8 cellular contexts compared by ENCODE assay signal in genomic region chr17:19513897-19514488, GRCh38. TPM values are rescaled to one million over a fixed set of nuclear protein-coding genes. Genes with fewer than 3 reads are reported as not detected.
A peak's percentile ranks its signal among the peaks of the same experiment; 100 is the strongest.
DNase-seq lines count a peak whose midpoint lies in the region; ATAC-seq, FAIRE-seq and TF ChIP-seq lines count a peak whose summit lies in the region.

No MANE protein-coding gene starts in this region.

- no peaks in the 10 kb centered on the region for H3K36me3 ChIP-seq in kidney (ENCODE audit: control insufficient read depth in 1 of 2, insufficient read depth in 2 of 2, low read length in 2 of 2)

- FAIRE-seq in kidney (lab: Jason Lieb, UNC): peak; percentile 89

- POLR2A ChIA-PET in activated B cell treated with CpG ODN at 0.5 μM for 24 hours (lab: Charles Lee): no interaction called here

- no peaks in the 10 kb centered on the region for H3K4me1 ChIP-seq in kidney (ENCODE audit: control insufficient read depth in 1 of 2, insufficient read depth in 1 of 2, low read depth in 1 of 2, low read length in 2 of 2)

- no peak overlapping the region for H3K4me3 ChIP-seq in kidney (ENCODE audit: low read length in 2 of 2)

- H3K27ac ChIP-seq in kidney (ENCODE audit: low read depth in 2 of 2, low read length in 2 of 2): no peak overlapping the region

- intact Hi-C loops in activated B cell treated with CpG ODN at 0.5 μM for 24 hours (cut with micrococcal nuclease): loop anchor here (1.0 to 5.0 kb wide), 4 partner anchors 152 to 603 kb away; partner anchors contain the start of gene B9D1
- intact Hi-C loops in kidney (cut with DNase I): no loop called here

- H3K27ac Mint-ChIP-seq in activated B cell treated with CpG ODN at 0.5 μM for 24 hours: no peak overlapping the region

- no peaks in the 10 kb centered on the region for H3K9me3 Mint-ChIP-seq in activated B cell treated with CpG ODN at 0.5 μM for 24 hours

- no peaks in the 10 kb centered on the region for H3K27me3 Mint-ChIP-seq in activated B cell treated with CpG ODN at 0.5 μM for 24 hours

- no peaks in the 10 kb centered on the region for H3K36me3 Mint-ChIP-seq in activated B cell treated with CpG ODN at 0.5 μM for 24 hours (ENCODE audit: low read depth)

- no peak overlapping the region for H3K4me3 Mint-ChIP-seq in activated B cell treated with CpG ODN at 0.5 μM for 24 hours

- no peaks in the 10 kb centered on the region for H3K9me3 ChIP-seq in kidney (ENCODE audit: control insufficient read depth in 1 of 2, low read length in 2 of 2)

- ATAC-seq in activated B cell treated with CpG ODN at 0.5 μM for 24 hours (ENCODE audit: low read depth) (peak; percentile 85), HG03460 (IDR thresholded peaks at IDR 0.05; ENCODE audit: unreplicated experiment) (no peak)

- peaks cover 8% of the 10 kb centered on the region for H3K4me1 Mint-ChIP-seq in activated B cell treated with CpG ODN at 0.5 μM for 24 hours

- peak overlapping the region in 1 of 2 donors; percentile 44 for H3K9ac ChIP-seq in kidney (ENCODE audit: low read length in 2 of 2)

- TF ChIP-seq CTCF in activated B cell treated with CpG ODN at 0.5 μM for 24 hours (IDR thresholded peaks at IDR 0.05): peak; percentile 92
- peak; percentile 96 for TF ChIP-seq CTCF in kidney (IDR thresholded peaks at IDR 0.05; ENCODE audit: borderline replicate concordance, extremely low read depth, insufficient read depth)

- CTCF ChIA-PET in activated B cell treated with CpG ODN at 0.5 μM for 24 hours (lab: Charles Lee): interaction anchor here (0.7 to 4.0 kb wide), 11 partner anchors 11 to 422 kb away, joined by 3 to 76 read pairs (median 3); partner anchors contain the start of gene B9D1

- DNase-seq in NCI-H1436 (lab: John Stamatoyannopoulos, UW): peak; percentile 72
- DNase-seq in NCI-H1436 treated with DMSO at 0.1 percent for 48 hours (lab: John Stamatoyannopoulos, UW): no peak
- DNase-seq in NCI-H2171 treated with DMSO at 0.1 percent for 48 hours (lab: John Stamatoyannopoulos, UW): peak; percentile 74
- DNase-seq in activated B cell treated with CpG ODN at 0.5 μM for 24 hours: peak; percentile 54
- DNase-seq in central memory CD4-positive, alpha-beta T cell: peak; percentile 52
- no peak for DNase-seq in kidney
- DNase-seq in stimulated activated CD4-positive, alpha-beta T cell treated with anti-CD3 and anti-CD28 coated beads, Interleukin-1b, Interleukin-23, amount 100 ng/mL, for 24 hours (ENCODE audit: low read depth in 4 of 4, low spot score in 1 of 4): peak; percentile 38 to 57 (median 40)

RNA-seq across cellular contexts. Expression of gene SLC47A1, which starts 19.7 kb away (rescaled TPM):
- total RNA-seq in activated B cell treated with CpG ODN at 0.5 μM for 24 hours (0.11 and 0.44 TPM in 2 replicates), kidney (26.0 TPM)
- polyA plus RNA-seq in kidney (ENCODE audit: insufficient read depth, low read depth, low replicate concordance): 94.8 TPM

Comparison
In these comparisons a context has a peak if more than half of its experiments do, and no peak if none do; other contexts are left out.
1. DNase-seq: peak in NCI-H1436 (single experiment), NCI-H2171 treated with DMSO at 0.1 percent for 48 hours (single experiment), activated B cell treated with CpG ODN at 0.5 μM for 24 hours (single experiment), central memory CD4-positive, alpha-beta T cell (single experiment) and stimulated activated CD4-positive, alpha-beta T cell treated with anti-CD3 and anti-CD28 coated beads, Interleukin-1b, Interleukin-23, amount 100 ng/mL, for 24 hours (4 of 4); none in NCI-H1436 treated with DMSO at 0.1 percent for 48 hours (single experiment) and kidney (single experiment).
2. RNA of gene SLC47A1, which starts 19.7 kb away (total RNA-seq): 26.0 TPM in kidney (single experiment); 0.11 to 0.44 TPM in activated B cell treated with CpG ODN at 0.5 μM for 24 hours; every median in the first group is over 10 times any median in the second.